Comparison of ENCODE assay signal across 19 cellular contexts in genomic region chr12:18750087-18750486, GRCh38. TPM values are rescaled to one million over a fixed set of nuclear protein-coding genes. Genes with fewer than 3 reads are reported as not detected.
A peak's percentile ranks its signal among the peaks of the same experiment; 100 is the strongest.
DNase-seq lines count a peak whose midpoint lies in the region; ATAC-seq, FAIRE-seq and TF ChIP-seq lines count a peak whose summit lies in the region.
"Had no signal": no experiment of that assay in that cellular context is flagged by ENCODE, and none has a peak within 500 bp of the region (broad histone marks: within the 10 kb centered on the region; RNA-seq: fewer than 3 reads in every experiment).

No MANE protein-coding gene starts in this region.

- H3K4me1 Mint-ChIP-seq in GM23338, result peaks cover 56% of the 10 kb centered on the region
- peaks cover 65% of the 10 kb centered on the region for H3K4me1 Mint-ChIP-seq in astrocyte (ENCODE audit: low read depth, unreplicated experiment)
- H3K4me1 Mint-ChIP-seq: stimulated activated memory B cell treated with anti-CD40 and anti-IgM and Interleukin-4, amounts not matched to agents 10 μg/mL and 1 μg/mL and 100 μg/mL, for 72 hours had no signal

- TF ChIP-seq CTCF in GM23338 (conservative IDR thresholded peaks at IDR 0.05; ENCODE audit: low read depth in 2 of 2) (no peak), astrocyte (IDR thresholded peaks at IDR 0.05; ENCODE audit: insufficient read depth, low read depth, low read length) (no peak), right atrium auricular region (IDR thresholded peaks at IDR 0.05) (no peak)

- H3K4me2 ChIP-seq in GM23338 (no peak overlapping the region), astrocyte (ENCODE audit: low read length) (no peak overlapping the region)

- peak; percentile 13; the same call in 1 of the 3 replicates for ATAC-seq in GM23338
- no peak for ATAC-seq in activated naive CD4-positive, alpha-beta T cell treated with anti-CD3 and anti-CD28 coated beads, Interleukin-2, amount 50 U/mL, for 72 hours
- no peak for ATAC-seq in HG03469 (IDR thresholded peaks at IDR 0.05; ENCODE audit: unreplicated experiment)
- ATAC-seq: activated CD8-positive, alpha-beta T cell treated with anti-CD3 and anti-CD28 coated beads, Interleukin-2, amount 10 ng/mL, durations not matched to agents 7 days and 5 days; foreskin keratinocyte; HCT116; stimulated activated memory B cell treated with anti-CD40 and anti-IgM and Interleukin-4, amounts not matched to agents 10 μg/mL and 1 μg/mL and 100 μg/mL, for 72 hours had no signal

- H3K27ac Mint-ChIP-seq in GM23338, result peak overlapping the region; percentile 5
- peak overlapping the region; percentile 85 for H3K27ac Mint-ChIP-seq in astrocyte (ENCODE audit: unreplicated experiment)
- no peak overlapping the region for H3K27ac Mint-ChIP-seq in activated naive CD4-positive, alpha-beta T cell treated with anti-CD3 and anti-CD28 coated beads, Interleukin-2, amount 50 U/mL, for 72 hours
- H3K27ac Mint-ChIP-seq: activated CD8-positive, alpha-beta T cell treated with anti-CD3 and anti-CD28 coated beads, Interleukin-2, amount 10 ng/mL, durations not matched to agents 7 days and 5 days; stimulated activated memory B cell treated with anti-CD40 and anti-IgM and Interleukin-4, amounts not matched to agents 10 μg/mL and 1 μg/mL and 100 μg/mL, for 72 hours; type B pancreatic cell had no signal

- H3K9me2 ChIP-seq in GM23338 (ENCODE audit: insufficient read depth), result no peaks in the 10 kb centered on the region

- H4K20me1 ChIP-seq in GM23338 (replicated peaks; ENCODE audit: insufficient read depth) (no peaks in the 10 kb centered on the region), astrocyte (ENCODE audit: insufficient read depth, low read length) (no peaks in the 10 kb centered on the region)

- H3K4me3 Mint-ChIP-seq in GM23338 (no peak overlapping the region), astrocyte (ENCODE audit: unreplicated experiment) (no peak overlapping the region)
- H3K4me3 Mint-ChIP-seq: activated CD8-positive, alpha-beta T cell treated with anti-CD3 and anti-CD28 coated beads, Interleukin-2, amount 10 ng/mL, durations not matched to agents 7 days and 5 days; stimulated activated memory B cell treated with anti-CD40 and anti-IgM and Interleukin-4, amounts not matched to agents 10 μg/mL and 1 μg/mL and 100 μg/mL, for 72 hours; type B pancreatic cell had no signal

- peaks cover 4% of the 10 kb centered on the region for H3K27me3 Mint-ChIP-seq in GM23338 (ENCODE audit: insufficient read depth, low read depth, poor library complexity)
- no peaks in the 10 kb centered on the region for H3K27me3 Mint-ChIP-seq in astrocyte (ENCODE audit: low read depth, unreplicated experiment)
- H3K27me3 Mint-ChIP-seq: stimulated activated memory B cell treated with anti-CD40 and anti-IgM and Interleukin-4, amounts not matched to agents 10 μg/mL and 1 μg/mL and 100 μg/mL, for 72 hours had no signal

- H3K9me3 ChIP-seq in astrocyte (ENCODE audit: insufficient read depth, low read depth, low read length) (no peaks in the 10 kb centered on the region), right atrium auricular region (no peaks in the 10 kb centered on the region)

- H3K4me3 ChIP-seq in GM23338 (no peak overlapping the region), astrocyte (ENCODE audit: insufficient read depth, low read depth, low read length) (no peak overlapping the region), right atrium auricular region (no peak overlapping the region)
- H3K4me3 ChIP-seq: SK-N-MC had no signal

- H3K36me3 ChIP-seq in GM23338 (ENCODE audit: insufficient read depth), result no peaks in the 10 kb centered on the region
- no peaks in the 10 kb centered on the region for H3K36me3 ChIP-seq in astrocyte (ENCODE audit: insufficient read depth, low read length)
- no peaks in the 10 kb centered on the region for H3K36me3 ChIP-seq in right atrium auricular region

- no peaks in the 10 kb centered on the region for H3K27me3 ChIP-seq in GM23338 (ENCODE audit: insufficient read depth)
- no peaks in the 10 kb centered on the region for H3K27me3 ChIP-seq in astrocyte (ENCODE audit: insufficient read depth, low read length)
- H3K27me3 ChIP-seq in right atrium auricular region, result no peaks in the 10 kb centered on the region
- H3K27me3 ChIP-seq: foreskin keratinocyte had no signal

- H3K36me3 Mint-ChIP-seq in GM23338 (ENCODE audit: low read depth), result no peaks in the 10 kb centered on the region; the same call in 2 of the 3 replicates
- H3K36me3 Mint-ChIP-seq in astrocyte (ENCODE audit: low read depth, unreplicated experiment), result no peaks in the 10 kb centered on the region
- no peaks in the 10 kb centered on the region for H3K36me3 Mint-ChIP-seq in activated naive CD4-positive, alpha-beta T cell treated with anti-CD3 and anti-CD28 coated beads, Interleukin-2, amount 50 U/mL, for 72 hours
- H3K36me3 Mint-ChIP-seq: stimulated activated memory B cell treated with anti-CD40 and anti-IgM and Interleukin-4, amounts not matched to agents 10 μg/mL and 1 μg/mL and 100 μg/mL, for 72 hours had no signal

- no peaks in the 10 kb centered on the region for H3F3A ChIP-seq in GM23338 (replicated peaks; ENCODE audit: low read depth)

- DNase-seq in AG08396 (ENCODE audit: low spot score) (peak; percentile 5), GM23338 (ENCODE audit: low spot score) (peak; percentile 14), astrocyte (ENCODE audit: low read depth) (peak; percentile 9), right atrium auricular region (ENCODE audit: low spot score) (no peak), mesenteric fat pad (ENCODE audit: low spot score) (no peak)
- DNase-seq in activated naive CD4-positive, alpha-beta T cell treated with anti-CD3 and anti-CD28 coated beads, Interleukin-2, amount 50 U/mL, for 72 hours (ENCODE audit: low spot score in 2 of 2), result no peak
- DNase-seq in activated naive CD4-positive, alpha-beta T cell (lab: John Stamatoyannopoulos, UW), result no peak
- DNase-seq: activated CD8-positive, alpha-beta T cell treated with anti-CD3 and anti-CD28 coated beads, Interleukin-2, amount 10 ng/mL, durations not matched to agents 7 days and 5 days; anterior cingulate cortex; dermis blood vessel endothelial cell; foreskin keratinocyte; midbrain; NCI-H345 had no signal

- peaks cover 41% of the 10 kb centered on the region for H3K4me1 ChIP-seq in GM23338 (ENCODE audit: insufficient read depth)
- peaks cover 39% of the 10 kb centered on the region for H3K4me1 ChIP-seq in astrocyte (ENCODE audit: insufficient read depth, low read length)
- H3K4me1 ChIP-seq in right atrium auricular region, result peaks cover 0 to 46% of the 10 kb centered on the region in 2 donors

- H3K9ac ChIP-seq in astrocyte (ENCODE audit: low read length), result no peak overlapping the region

- H3K27ac ChIP-seq in GM23338 (ENCODE audit: low read depth) (no peak overlapping the region), astrocyte (ENCODE audit: low read depth, low read length) (no peak overlapping the region), right atrium auricular region (peak overlapping the region; percentile 32 to 89)
- H3K27ac ChIP-seq: foreskin keratinocyte, SK-N-MC had no signal

- H2AFZ ChIP-seq in GM23338 (no peak overlapping the region), astrocyte (ENCODE audit: low read depth, low read length) (no peak overlapping the region)

- H3K9me3 Mint-ChIP-seq in GM23338 (no peaks in the 10 kb centered on the region; the same call in 2 of the 3 replicates), astrocyte (ENCODE audit: unreplicated experiment) (no peaks in the 10 kb centered on the region)
- H3K9me3 Mint-ChIP-seq in activated naive CD4-positive, alpha-beta T cell treated with anti-CD3 and anti-CD28 coated beads, Interleukin-2, amount 50 U/mL, for 72 hours, result peaks cover 0 to 5% of the 10 kb centered on the region in 2 donors
- H3K9me3 Mint-ChIP-seq: stimulated activated memory B cell treated with anti-CD40 and anti-IgM and Interleukin-4, amounts not matched to agents 10 μg/mL and 1 μg/mL and 100 μg/mL, for 72 hours; type B pancreatic cell had no signal

- FAIRE-seq in astrocyte (lab: Jason Lieb, UNC), result peak; percentile 5

- H3K79me2 ChIP-seq in GM23338 (replicated peaks; ENCODE audit: insufficient read depth), result no peaks in the 10 kb centered on the region
- no peaks in the 10 kb centered on the region for H3K79me2 ChIP-seq in astrocyte (ENCODE audit: insufficient read depth, low read length)

TF ChIP-seq in GM23338, 12 proteins besides CTCF, POLR2A, EP300 and RAD21 (continues in another document):
- TF ChIP-seq CREB1 (CRISPR knock-in tag; IDR thresholded peaks at IDR 0.05; ENCODE audit: low read depth) (no peak), STAT1 (IDR thresholded peaks at IDR 0.05; ENCODE audit: unreplicated experiment) (no peak)

RNA-seq across cellular contexts. Expression of gene CAPZA3, which starts 12.2 kb away (rescaled TPM):
- not detected in 2 replicates for total RNA-seq in GM23338 (2014; rRNA removed; shearing (Covaris generic))
- not detected in 2 replicates for polyA plus RNA-seq in GM23338 (2016; fragmentation: Nextera tagmentation; extraction: Ambion mirVana)
- total RNA-seq in astrocyte (not detected in 2 replicates), right atrium auricular region (not detected), mesenteric fat pad (not detected)
- not detected for total RNA-seq in activated naive CD4-positive, alpha-beta T cell treated with anti-CD3 and anti-CD28 coated beads, Interleukin-2, amount 50 U/mL, for 72 hours
- total RNA-seq: activated CD8-positive, alpha-beta T cell treated with anti-CD3 and anti-CD28 coated beads, Interleukin-2, amount 10 ng/mL, durations not matched to agents 7 days and 5 days; dermis blood vessel endothelial cell; foreskin keratinocyte had no signal
- polyA plus RNA-seq: BJ, foreskin keratinocyte had no signal

RNA-seq across cellular contexts. Expression of gene PLCZ1, which starts 12.3 kb away (rescaled TPM):
- not detected in 2 replicates for total RNA-seq in GM23338 (2014; rRNA removed; shearing (Covaris generic))
- polyA plus RNA-seq in GM23338 (2016; fragmentation: Nextera tagmentation; extraction: Ambion mirVana), result not detected in 2 replicates
- total RNA-seq in astrocyte (not detected in 2 replicates), right atrium auricular region (not detected), mesenteric fat pad (not detected)
- not detected for total RNA-seq in activated naive CD4-positive, alpha-beta T cell treated with anti-CD3 and anti-CD28 coated beads, Interleukin-2, amount 50 U/mL, for 72 hours
- total RNA-seq: activated CD8-positive, alpha-beta T cell treated with anti-CD3 and anti-CD28 coated beads, Interleukin-2, amount 10 ng/mL, durations not matched to agents 7 days and 5 days; dermis blood vessel endothelial cell; foreskin keratinocyte had no signal
- polyA plus RNA-seq: BJ, foreskin keratinocyte had no signal

Comparison
In these comparisons a context has a peak if more than half of its experiments do, and no peak if none do; other contexts are left out.
1. DNase-seq: peak in AG08396 (single experiment), GM23338 (single experiment) and astrocyte (single experiment); none in right atrium auricular region (single experiment), activated naive CD4-positive, alpha-beta T cell treated with anti-CD3 and anti-CD28 coated beads, Interleukin-2, amount 50 U/mL, for 72 hours (0 of 2), mesenteric fat pad (single experiment) and activated naive CD4-positive, alpha-beta T cell (0 of 4).
2. H3K27ac ChIP-seq: peak in right atrium auricular region (2 of 2); none in GM23338 (single experiment) and astrocyte (single experiment).
3. H3K27ac Mint-ChIP-seq: peak in GM23338 (single experiment) and astrocyte (single experiment); none in activated naive CD4-positive, alpha-beta T cell treated with anti-CD3 and anti-CD28 coated beads, Interleukin-2, amount 50 U/mL, for 72 hours (0 of 2).